1 cellular context compared by ENCODE assay signal in the genomic region with DNA sequence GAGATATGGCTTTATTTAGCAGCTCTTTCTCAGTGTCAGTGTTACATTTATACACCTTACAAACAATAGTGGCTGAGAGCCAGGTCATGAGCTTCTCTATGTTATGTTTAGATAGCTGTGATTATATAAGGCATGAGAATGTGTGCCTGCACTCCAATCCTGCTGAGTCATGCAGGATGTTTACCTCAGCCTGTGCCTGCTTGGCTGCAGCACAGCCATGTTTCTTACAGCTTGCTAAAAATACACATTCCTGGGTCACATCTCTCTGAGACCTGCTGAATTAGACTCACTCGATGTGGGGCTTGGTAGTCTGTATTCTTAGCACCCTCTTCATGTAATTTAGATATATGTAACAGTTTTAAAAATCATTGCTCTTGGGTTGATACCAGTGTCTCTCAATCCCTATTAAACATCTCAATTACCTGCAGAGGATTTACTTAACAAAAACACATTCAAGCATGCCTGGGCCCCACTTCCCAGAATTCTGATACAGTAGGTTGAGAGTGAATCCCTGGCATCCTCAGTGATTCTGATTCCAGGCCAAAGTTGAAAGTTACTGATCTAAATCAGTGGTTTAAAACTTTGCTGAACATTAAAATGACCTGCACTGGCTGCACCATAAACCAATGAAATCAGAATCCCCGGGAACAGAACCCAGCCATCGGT.
TF ChIP-seq lines count a peak whose summit lies in the region.

No MANE protein-coding gene starts in this region.

TF ChIP-seq in HepG2, 621 proteins besides CTCF, POLR2A, EP300 and RAD21 (continued from another document and continues in another):
- TF ChIP-seq ZNF142 (CRISPR knock-in tag; IDR thresholded peaks at IDR 0.05) (no peak), PHF20 (CRISPR knock-in tag; IDR thresholded peaks at IDR 0.05) (no peak), ZBTB14 (CRISPR knock-in tag; IDR thresholded peaks at IDR 0.05) (no peak), AKNA (CRISPR knock-in tag; IDR thresholded peaks at IDR 0.05; ENCODE audit: borderline replicate concordance) (no peak), FOXM1 (CRISPR knock-in tag; IDR thresholded peaks at IDR 0.05) (no peak), SRF (IDR thresholded peaks at IDR 0.05; ENCODE audit: low read depth, low read length) (no peak), HMGA1 (CRISPR knock-in tag; conservative IDR thresholded peaks at IDR 0.05) (no peak), NR2F6 (IDR thresholded peaks at IDR 0.05) (no peak), NR2F6 (CRISPR knock-in tag; IDR thresholded peaks at IDR 0.05) (no peak), GATAD2A (CRISPR knock-in tag; IDR thresholded peaks at IDR 0.05) (peak; percentile 92), ZNF839 (CRISPR knock-in tag; IDR thresholded peaks at IDR 0.05; ENCODE audit: borderline replicate concordance) (no peak), ZMAT3 (CRISPR knock-in tag; conservative IDR thresholded peaks at IDR 0.05) (no peak), ZNF3 (CRISPR knock-in tag; IDR thresholded peaks at IDR 0.05) (no peak), SP2 (CRISPR knock-in tag; IDR thresholded peaks at IDR 0.05) (no peak), NR1H2 (CRISPR knock-in tag; IDR thresholded peaks at IDR 0.05; ENCODE audit: borderline replicate concordance, low read depth) (no peak), ZFP90 (CRISPR knock-in tag; IDR thresholded peaks at IDR 0.05; ENCODE audit: borderline replicate concordance) (no peak), MTF2 (CRISPR knock-in tag; IDR thresholded peaks at IDR 0.05; ENCODE audit: borderline replicate concordance) (no peak), ZNF468 (CRISPR knock-in tag; IDR thresholded peaks at IDR 0.05) (no peak), CBFB (CRISPR knock-in tag; IDR thresholded peaks at IDR 0.05) (no peak), ZNF761 (CRISPR knock-in tag; conservative IDR thresholded peaks at IDR 0.05) (no peak), FOXO1 (CRISPR knock-in tag; IDR thresholded peaks at IDR 0.05) (peak; percentile 91), KDM2A (CRISPR knock-in tag; IDR thresholded peaks at IDR 0.05; ENCODE audit: borderline replicate concordance, low read depth) (no peak; the same call in 1 of the 2 replicates), ZBTB3 (CRISPR knock-in tag; IDR thresholded peaks at IDR 0.05; ENCODE audit: borderline replicate concordance, low read depth) (no peak), ZNF30 (CRISPR knock-in tag; IDR thresholded peaks at IDR 0.05) (no peak), NCOA2 (CRISPR knock-in tag; IDR thresholded peaks at IDR 0.05) (peak; percentile 55; the same call in 1 of the 2 replicates), ZNF816 (CRISPR knock-in tag; IDR thresholded peaks at IDR 0.05; ENCODE audit: borderline replicate concordance) (no peak), YEATS2 (CRISPR knock-in tag; IDR thresholded peaks at IDR 0.05; ENCODE audit: borderline replicate concordance) (peak; percentile 54; the same call in 1 of the 2 replicates), ZBTB2 (CRISPR knock-in tag; IDR thresholded peaks at IDR 0.05; ENCODE audit: low read depth) (no peak), ZNF703 (CRISPR knock-in tag; IDR thresholded peaks at IDR 0.05; ENCODE audit: borderline replicate concordance) (no peak), ZNF780A (CRISPR knock-in tag; IDR thresholded peaks at IDR 0.05) (no peak), TEAD3 (CRISPR knock-in tag; optimal IDR thresholded peaks at IDR 0.05; ENCODE audit: borderline replicate concordance) (peak; percentile 76), CHCHD3 (CRISPR knock-in tag; IDR thresholded peaks at IDR 0.05) (no peak), ZSCAN25 (CRISPR knock-in tag; IDR thresholded peaks at IDR 0.05) (no peak), BCL3 (CRISPR knock-in tag; IDR thresholded peaks at IDR 0.05) (no peak)
- TF ChIP-seq, protein P1, sequence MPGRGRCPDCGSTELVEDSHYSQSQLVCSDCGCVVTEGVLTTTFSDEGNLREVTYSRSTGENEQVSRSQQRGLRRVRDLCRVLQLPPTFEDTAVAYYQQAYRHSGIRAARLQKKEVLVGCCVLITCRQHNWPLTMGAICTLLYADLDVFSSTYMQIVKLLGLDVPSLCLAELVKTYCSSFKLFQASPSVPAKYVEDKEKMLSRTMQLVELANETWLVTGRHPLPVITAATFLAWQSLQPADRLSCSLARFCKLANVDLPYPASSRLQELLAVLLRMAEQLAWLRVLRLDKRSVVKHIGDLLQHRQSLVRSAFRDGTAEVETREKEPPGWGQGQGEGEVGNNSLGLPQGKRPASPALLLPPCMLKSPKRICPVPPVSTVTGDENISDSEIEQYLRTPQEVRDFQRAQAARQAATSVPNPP (CRISPR knock-in tag; IDR thresholded peaks at IDR 0.05), result no peak
- TF ChIP-seq, protein P2, sequence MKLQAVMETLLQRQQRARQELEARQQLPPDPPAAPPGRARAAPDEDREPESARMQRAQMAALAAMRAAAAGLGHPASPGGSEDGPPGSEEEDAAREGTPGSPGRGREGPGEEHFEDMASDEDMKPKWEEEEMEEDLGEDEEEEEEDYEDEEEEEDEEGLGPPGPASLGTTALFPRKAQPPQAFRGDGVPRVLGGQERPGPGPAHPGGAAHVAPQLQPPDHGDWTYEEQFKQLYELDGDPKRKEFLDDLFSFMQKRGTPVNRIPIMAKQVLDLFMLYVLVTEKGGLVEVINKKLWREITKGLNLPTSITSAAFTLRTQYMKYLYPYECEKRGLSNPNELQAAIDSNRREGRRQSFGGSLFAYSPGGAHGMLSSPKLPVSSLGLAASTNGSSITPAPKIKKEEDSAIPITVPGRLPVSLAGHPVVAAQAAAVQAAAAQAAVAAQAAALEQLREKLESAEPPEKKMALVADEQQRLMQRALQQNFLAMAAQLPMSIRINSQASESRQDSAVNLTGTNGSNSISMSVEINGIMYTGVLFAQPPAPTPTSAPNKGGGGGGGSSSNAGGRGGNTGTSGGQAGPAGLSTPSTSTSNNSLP (IDR thresholded peaks at IDR 0.05; ENCODE audit: low read depth, low read length), result no peak
- TF ChIP-seq, protein P3, sequence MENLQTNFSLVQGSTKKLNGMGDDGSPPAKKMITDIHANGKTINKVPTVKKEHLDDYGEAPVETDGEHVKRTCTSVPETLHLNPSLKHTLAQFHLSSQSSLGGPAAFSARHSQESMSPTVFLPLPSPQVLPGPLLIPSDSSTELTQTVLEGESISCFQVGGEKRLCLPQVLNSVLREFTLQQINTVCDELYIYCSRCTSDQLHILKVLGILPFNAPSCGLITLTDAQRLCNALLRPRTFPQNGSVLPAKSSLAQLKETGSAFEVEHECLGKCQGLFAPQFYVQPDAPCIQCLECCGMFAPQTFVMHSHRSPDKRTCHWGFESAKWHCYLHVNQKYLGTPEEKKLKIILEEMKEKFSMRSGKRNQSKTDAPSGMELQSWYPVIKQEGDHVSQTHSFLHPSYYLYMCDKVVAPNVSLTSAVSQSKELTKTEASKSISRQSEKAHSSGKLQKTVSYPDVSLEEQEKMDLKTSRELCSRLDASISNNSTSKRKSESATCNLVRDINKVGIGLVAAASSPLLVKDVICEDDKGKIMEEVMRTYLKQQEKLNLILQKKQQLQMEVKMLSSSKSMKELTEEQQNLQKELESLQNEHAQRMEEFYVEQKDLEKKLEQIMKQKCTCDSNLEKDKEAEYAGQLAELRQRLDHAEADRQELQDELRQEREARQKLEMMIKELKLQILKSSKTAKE (CRISPR knock-in tag; IDR thresholded peaks at IDR 0.05; ENCODE audit: borderline replicate concordance), result no peak
